In the genomic region with DNA sequence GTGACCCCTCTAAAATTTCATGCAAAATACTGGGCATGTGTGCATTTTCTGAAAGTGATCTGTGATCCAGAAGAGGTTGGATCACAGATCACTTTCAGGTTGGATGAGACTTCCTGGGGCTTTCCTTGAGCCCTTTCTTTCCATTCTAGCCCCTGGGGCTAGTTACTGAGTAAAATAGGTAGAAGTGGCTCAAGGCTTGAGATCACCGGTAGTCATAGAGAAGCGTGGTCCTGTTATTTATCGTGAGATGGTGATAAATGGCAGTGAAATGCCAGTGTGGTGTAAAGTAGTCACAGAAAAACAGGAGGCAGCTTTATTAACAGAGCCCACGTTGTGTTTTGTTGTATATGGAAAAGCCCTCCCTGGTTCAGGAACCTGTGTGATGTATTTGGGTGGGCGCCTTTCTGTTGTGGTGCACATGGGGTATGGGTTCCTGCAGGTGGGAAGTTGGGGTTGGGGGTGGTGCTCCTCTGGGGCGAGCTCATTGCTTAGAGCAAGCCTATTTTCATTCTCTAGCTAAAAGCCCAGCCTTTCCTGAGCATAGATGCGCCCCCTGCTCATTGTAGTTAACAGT, we compare ENCODE assay signal across 1 cellular context.
A peak's percentile ranks its signal among the peaks of the same experiment; 100 is the strongest.
TF ChIP-seq lines count a peak whose summit lies in the region.

No MANE protein-coding gene starts in this region.

TF ChIP-seq in K562, 482 proteins besides CTCF, POLR2A, EP300 and RAD21:
- TF ChIP-seq ELF2 (CRISPR knock-in tag; IDR thresholded peaks at IDR 0.05): no peak
- 0 out of 2 replicates have a peak, but pooled peaks have one; percentile 28 for TF ChIP-seq KLF1 (tag; IDR thresholded peaks at IDR 0.05)
- TF ChIP-seq EP400 (IDR thresholded peaks at IDR 0.05): no peak
- TF ChIP-seq ZNF184 (CRISPR knock-in tag; IDR thresholded peaks at IDR 0.05): no peak
- TF ChIP-seq RAD51 (IDR thresholded peaks at IDR 0.05; ENCODE audit: borderline replicate concordance, low read depth): no peak
- TF ChIP-seq, protein P1, sequence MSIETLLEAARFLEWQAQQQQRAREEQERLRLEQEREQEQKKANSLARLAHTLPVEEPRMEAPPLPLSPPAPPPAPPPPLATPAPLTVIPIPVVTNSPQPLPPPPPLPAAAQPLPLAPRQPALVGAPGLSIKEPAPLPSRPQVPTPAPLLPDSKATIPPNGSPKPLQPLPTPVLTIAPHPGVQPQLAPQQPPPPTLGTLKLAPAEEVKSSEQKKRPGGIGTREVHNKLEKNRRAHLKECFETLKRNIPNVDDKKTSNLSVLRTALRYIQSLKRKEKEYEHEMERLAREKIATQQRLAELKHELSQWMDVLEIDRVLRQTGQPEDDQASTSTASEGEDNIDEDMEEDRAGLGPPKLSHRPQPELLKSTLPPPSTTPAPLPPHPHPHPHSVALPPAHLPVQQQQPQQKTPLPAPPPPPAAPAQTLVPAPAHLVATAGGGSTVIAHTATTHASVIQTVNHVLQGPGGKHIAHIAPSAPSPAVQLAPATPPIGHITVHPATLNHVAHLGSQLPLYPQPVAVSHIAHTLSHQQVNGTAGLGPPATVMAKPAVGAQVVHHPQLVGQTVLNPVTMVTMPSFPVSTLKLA (conservative IDR thresholded peaks at IDR 0.05): peak in 1 of 2 experiments; percentile 55; a peak in 1 of 4 replicates
- TF ChIP-seq TCF3 (CRISPR knock-in tag; IDR thresholded peaks at IDR 0.05): no peak
- TF ChIP-seq SIN3B (IDR thresholded peaks at IDR 0.05; ENCODE audit: low read depth): no peak
- TF ChIP-seq ZBTB7A (IDR thresholded peaks at IDR 0.05; ENCODE audit: borderline replicate concordance, control insufficient read depth, low read depth, low read length): 0 out of 2 replicates have a peak, but pooled peaks have one; percentile 49
